Comparison of ENCODE assay signal across 22 cellular contexts in genomic region chr22:44217346-44217745, GRCh38. TPM values are rescaled to one million over a fixed set of nuclear protein-coding genes. Genes with fewer than 3 reads are reported as not detected.
A peak's percentile ranks its signal among the peaks of the same experiment; 100 is the strongest.
DNase-seq lines count a peak whose midpoint lies in the region; TF ChIP-seq lines count a peak whose summit lies in the region.
"Had no signal": no experiment of that assay in that cellular context is flagged by ENCODE, and none has a peak within 500 bp of the region (broad histone marks: within the 10 kb centered on the region; RNA-seq: fewer than 3 reads in every experiment).

No MANE protein-coding gene starts in this region.

- H3K9ac ChIP-seq in endodermal cell (ENCODE audit: extremely low read depth, low read length, poor library complexity, severe bottlenecking) = no peak overlapping the region
- H3K9ac ChIP-seq: GM23248 had no signal

- H3K9me3 Mint-ChIP-seq in endodermal cell (peaks cover 2% of the 10 kb centered on the region), neural crest cell (no peaks in the 10 kb centered on the region)
- H3K9me3 Mint-ChIP-seq in activated CD4-positive, alpha-beta memory T cell treated with anti-CD3 and anti-CD28 coated beads for 36 hours = peaks cover 3% of the 10 kb centered on the region
- H3K9me3 Mint-ChIP-seq: HFFc6, IgD-negative memory B cell had no signal

- TF ChIP-seq CTCF in GM13977 (IDR thresholded peaks at IDR 0.05; ENCODE audit: extremely low read depth, insufficient read depth, missing control alignments) = no peak
- no peak for TF ChIP-seq CTCF in endodermal cell (conservative IDR thresholded peaks at IDR 0.05)
- TF ChIP-seq CTCF in neural crest cell (conservative IDR thresholded peaks at IDR 0.05) = no peak
- no peak for TF ChIP-seq CTCF in hepatocyte (IDR thresholded peaks at IDR 0.05; ENCODE audit: poor library complexity)

- H3K27me3 ChIP-seq in endodermal cell (ENCODE audit: control insufficient read depth, insufficient read depth, low read length, poor library complexity, severe bottlenecking) = no peaks in the 10 kb centered on the region
- no peaks in the 10 kb centered on the region for H3K27me3 ChIP-seq in hepatocyte
- H3K27me3 ChIP-seq: BE2C had no signal

- H3K79me2 ChIP-seq in hepatocyte = no peaks in the 10 kb centered on the region

- H3K9me3 ChIP-seq in endodermal cell (ENCODE audit: control insufficient read depth, low read length) = no peaks in the 10 kb centered on the region
- no peaks in the 10 kb centered on the region for H3K9me3 ChIP-seq in hepatocyte (ENCODE audit: low read depth)
- H3K9me3 ChIP-seq: BE2C, Caco-2 had no signal

- H3K27me3 Mint-ChIP-seq in endodermal cell (ENCODE audit: insufficient read depth) (peaks cover 1% of the 10 kb centered on the region), neural crest cell (ENCODE audit: low read depth) (no peaks in the 10 kb centered on the region)
- no peaks in the 10 kb centered on the region for H3K27me3 Mint-ChIP-seq in activated CD4-positive, alpha-beta memory T cell treated with anti-CD3 and anti-CD28 coated beads for 36 hours
- H3K27me3 Mint-ChIP-seq: CD4-positive, CD25-positive, alpha-beta regulatory T cell; IgD-negative memory B cell had no signal

- H3K4me1 ChIP-seq in endodermal cell (ENCODE audit: control insufficient read depth, insufficient read depth, low read length) (no peaks in the 10 kb centered on the region), hepatocyte (ENCODE audit: insufficient read depth) (peaks cover 4% of the 10 kb centered on the region)
- H3K4me1 ChIP-seq: BE2C, Caco-2 had no signal

- DNase-seq in AG20443 (ENCODE audit: low spot score) (peak; percentile 4), GM13977 (ENCODE audit: low spot score) (peak; percentile 6), endodermal cell (peak; percentile 23), neural crest cell (ENCODE audit: low read depth, low spot score) (no peak), HPDE6-E6E7 (ENCODE audit: extremely low spot score) (no peak), hepatocyte (ENCODE audit: low spot score) (no peak), NCI-H2107 treated with DMSO at 0.1 percent for 48 hours (lab: John Stamatoyannopoulos, UW; ENCODE audit: unreplicated experiment) (no peak)
- DNase-seq in activated CD4-positive, alpha-beta memory T cell treated with anti-CD3 and anti-CD28 coated beads for 36 hours = no peak
- DNase-seq: 8988T; BE2C; C1 segment of cervical spinal cord; Caco-2; CD4-positive, CD25-positive, alpha-beta regulatory T cell; DMS153; DMS79; GDM1; GM23248; HFFc6; KBM-7 had no signal

- H3K36me3 ChIP-seq in endodermal cell (ENCODE audit: control insufficient read depth, insufficient read depth, low read length) (no peaks in the 10 kb centered on the region), hepatocyte (replicated peaks; ENCODE audit: insufficient read depth, low read depth) (no peaks in the 10 kb centered on the region)
- H3K36me3 ChIP-seq: BE2C had no signal

- no peak overlapping the region for H2AFZ ChIP-seq in hepatocyte
- H2AFZ ChIP-seq: GM23248 had no signal

- intact Hi-C loops in activated CD4-positive, alpha-beta memory T cell treated with anti-CD3 and anti-CD28 coated beads for 36 hours (cut with micrococcal nuclease) = no loop called here

- no peaks in the 10 kb centered on the region for H3K9me2 ChIP-seq in hepatocyte (replicated peaks; ENCODE audit: insufficient read depth)

- H3K4me1 Mint-ChIP-seq in endodermal cell (no peaks in the 10 kb centered on the region), neural crest cell (no peaks in the 10 kb centered on the region)
- no peaks in the 10 kb centered on the region for H3K4me1 Mint-ChIP-seq in activated CD4-positive, alpha-beta memory T cell treated with anti-CD3 and anti-CD28 coated beads for 36 hours (ENCODE audit: low read depth)
- H3K4me1 Mint-ChIP-seq: CD4-positive, CD25-positive, alpha-beta regulatory T cell had no signal

- H3K27ac ChIP-seq in endodermal cell (ENCODE audit: low read depth, low read length) (no peak overlapping the region), hepatocyte (no peak overlapping the region)
- H3K27ac ChIP-seq: GM23248 had no signal

- WGBS in endodermal cell (ENCODE audit: insufficient coverage in 1 of 2, insufficient read length in 1 of 2), 2 experiments = 88 to 94% methylated on average over 2 to 7 of the region's 7 CpGs
- WGBS in hepatocyte (ENCODE audit: low lambda C conversion rate, missing lambda C conversion rate) = 95% methylated on average over 7 of the region's 7 CpGs

- CTCF ChIA-PET in activated CD4-positive, alpha-beta memory T cell treated with anti-CD3 and anti-CD28 coated beads for 36 hours (lab: Charles Lee) = no interaction called here

- H3K4me2 ChIP-seq in hepatocyte = no peak overlapping the region

- no peaks in the 10 kb centered on the region for H4K20me1 ChIP-seq in hepatocyte (ENCODE audit: insufficient read depth, poor library complexity, severe bottlenecking)

- peak overlapping the region; percentile 48 for H3K27ac Mint-ChIP-seq in endodermal cell
- peak overlapping the region; percentile 31 for H3K27ac Mint-ChIP-seq in neural crest cell (ENCODE audit: unreplicated experiment)
- H3K27ac Mint-ChIP-seq in activated CD4-positive, alpha-beta memory T cell treated with anti-CD3 and anti-CD28 coated beads for 36 hours = no peak overlapping the region
- H3K27ac Mint-ChIP-seq: CD4-positive, CD25-positive, alpha-beta regulatory T cell; HFFc6; IgD-negative memory B cell had no signal

- POLR2A ChIA-PET in activated CD4-positive, alpha-beta memory T cell treated with anti-CD3 and anti-CD28 coated beads for 36 hours (lab: Charles Lee) = interaction anchor here (0.6 kb wide), 1 partner anchor 10 kb away, joined by 3 read pairs; no protein-coding TSS in a partner anchor

- H3K4me3 Mint-ChIP-seq in endodermal cell (no peak overlapping the region), neural crest cell (no peak overlapping the region)
- no peak overlapping the region for H3K4me3 Mint-ChIP-seq in activated CD4-positive, alpha-beta memory T cell treated with anti-CD3 and anti-CD28 coated beads for 36 hours
- H3K4me3 Mint-ChIP-seq: CD4-positive, CD25-positive, alpha-beta regulatory T cell; HFFc6; IgD-negative memory B cell had no signal

- in situ Hi-C loops in GM13977 (cut with MboI; ENCODE audit: low pct_unique_long_range_greater_than_20kb, low sequenced_read_pairs, unreplicated experiment) = no loop called here

- no peak overlapping the region for H3K4me3 ChIP-seq in endodermal cell (ENCODE audit: low read length)
- H3K4me3 ChIP-seq in hepatocyte = no peak overlapping the region
- H3K4me3 ChIP-seq: GM12878, GM23248 had no signal

- H3K36me3 Mint-ChIP-seq in endodermal cell (ENCODE audit: low read depth) (no peaks in the 10 kb centered on the region), neural crest cell (ENCODE audit: low read depth) (no peaks in the 10 kb centered on the region)
- no peaks in the 10 kb centered on the region for H3K36me3 Mint-ChIP-seq in activated CD4-positive, alpha-beta memory T cell treated with anti-CD3 and anti-CD28 coated beads for 36 hours
- H3K36me3 Mint-ChIP-seq: CD4-positive, CD25-positive, alpha-beta regulatory T cell; IgD-negative memory B cell had no signal

RNA-seq across cellular contexts. Expression of gene PARVG, which starts 36.6 kb away (rescaled TPM):
- total RNA-seq in endodermal cell (under 1 TPM; 0.11 to 0.44 TPM), neural crest cell (0.14 and 0.23 TPM in 2 replicates), hepatocyte (0.96 and 1.00 TPM in 2 replicates)
- polyA plus RNA-seq in endodermal cell (2013, experiment 1 of 2) = not detected
- 0.21 TPM for polyA plus RNA-seq in endodermal cell (2013, experiment 2 of 2)
- polyA plus RNA-seq in hepatocyte = 0.77 and 2.8 TPM in 2 replicates
- 10 to 100 TPM; 58.5 to 59.5 TPM for total RNA-seq in activated CD4-positive, alpha-beta memory T cell treated with anti-CD3 and anti-CD28 coated beads for 36 hours
- total RNA-seq: Caco-2, GM23248, HepG2, HFFc6 had no signal
- polyA plus RNA-seq: GM23248, HepG2 had no signal

Comparison
In these comparisons a context has a peak if more than half of its experiments do, and no peak if none do; other contexts are left out.
1. DNase-seq: peak in AG20443 (single experiment), GM13977 (single experiment) and endodermal cell (single experiment); none in neural crest cell (single experiment), HPDE6-E6E7 (single experiment), hepatocyte (single experiment), NCI-H2107 treated with DMSO at 0.1 percent for 48 hours (single experiment) and activated CD4-positive, alpha-beta memory T cell treated with anti-CD3 and anti-CD28 coated beads for 36 hours (single experiment).
2. RNA of gene PARVG, which starts 36.6 kb away (total RNA-seq): 58.5 to 59.5 TPM in activated CD4-positive, alpha-beta memory T cell treated with anti-CD3 and anti-CD28 coated beads for 36 hours; 0.96 to 1.00 TPM in hepatocyte, 0.11 to 0.44 TPM in endodermal cell and 0.14 to 0.23 TPM in neural crest cell; every median in the first group is over 10 times any median in the second.